ENCODE assay signal across 8 cellular contexts in the genomic region with DNA sequence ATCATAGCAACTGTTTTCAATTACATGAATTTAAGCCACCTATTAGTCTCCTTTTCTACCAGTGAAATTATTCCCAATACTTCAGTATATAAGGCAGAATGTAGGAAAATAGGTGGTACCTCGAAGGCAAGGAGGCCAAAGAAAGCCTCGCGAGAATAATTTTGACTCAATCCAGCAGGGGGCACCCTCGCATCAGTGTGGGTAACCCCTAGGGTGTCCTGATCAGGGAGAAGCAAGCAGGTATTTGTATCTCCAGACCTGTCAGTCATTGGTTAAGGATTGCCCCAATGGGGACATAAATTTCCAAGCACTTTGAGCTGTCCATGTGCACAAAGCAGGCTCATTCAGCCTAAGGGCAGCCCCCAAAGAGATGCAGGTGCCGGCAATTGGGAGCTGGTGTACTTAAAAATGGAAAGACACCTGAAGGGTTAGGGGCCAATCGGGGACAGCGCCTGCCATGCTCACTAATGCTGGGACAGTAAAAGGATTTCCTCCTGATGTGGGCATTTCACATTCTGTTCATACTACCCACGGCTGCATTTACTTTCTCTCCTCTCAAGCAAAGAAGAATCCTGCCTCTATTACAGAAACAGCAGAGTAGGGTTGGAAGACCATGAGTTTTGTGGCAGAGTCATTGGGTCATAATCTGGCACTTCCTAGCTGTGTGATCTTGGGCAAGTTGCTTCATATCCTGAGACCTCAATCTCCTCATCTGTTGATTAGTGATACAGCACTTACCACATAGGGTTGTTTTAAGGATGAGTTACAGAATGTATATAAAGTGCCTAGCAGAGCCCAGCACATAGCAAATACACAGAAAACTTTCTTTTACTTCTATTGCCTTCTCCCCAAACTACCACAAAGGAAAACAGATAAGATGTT.
DNase-seq lines count a peak whose midpoint lies in the region; ATAC-seq, FAIRE-seq and TF ChIP-seq lines count a peak whose summit lies in the region.

No MANE protein-coding gene starts in this region.

- TF ChIP-seq RAD21 in A549 (conservative IDR thresholded peaks at IDR 0.05 in 1 of 2, IDR thresholded peaks at IDR 0.05 in 1 of 2) = peak in 1 of 2 experiments; percentile 47; a peak in 2 of 5 replicates

- peak in 1 of 2 experiments; percentile 68; a peak in 3 of 6 replicates for ATAC-seq in A549
- peak; percentile 71 for ATAC-seq in activated CD8-positive, alpha-beta memory T cell treated with anti-CD3 and anti-CD28 coated beads, Interleukin-2, amount 10 ng/mL, durations not matched to agents 7 days and 5 days

- H3K27ac ChIP-seq in A549 = no peak overlapping the region

- POLR2A ChIA-PET in A549 (lab: Yijun Ruan, JAX) = no interaction called here

- H3K4me2 ChIP-seq in A549 = no peak overlapping the region

- no peaks in the 10 kb centered on the region for H3K4me1 ChIP-seq in A549

- H3K36me3 Mint-ChIP-seq in activated CD8-positive, alpha-beta memory T cell treated with anti-CD3 and anti-CD28 coated beads, Interleukin-2, amount 10 ng/mL, durations not matched to agents 7 days and 5 days = peaks cover 2% of the 10 kb centered on the region

- H3K4me3 ChIP-seq in A549 (no peak overlapping the region), GM12875 (ENCODE audit: low read depth, low read length) (no peak overlapping the region), fibroblast of the aortic adventitia (ENCODE audit: low read depth, low read length) (no peak overlapping the region)

- no peaks in the 10 kb centered on the region for H3K4me1 Mint-ChIP-seq in activated CD8-positive, alpha-beta memory T cell treated with anti-CD3 and anti-CD28 coated beads, Interleukin-2, amount 10 ng/mL, durations not matched to agents 7 days and 5 days

- no peak for FAIRE-seq in A549 (lab: Jason Lieb, UNC)

- H3K4me3 Mint-ChIP-seq in activated CD8-positive, alpha-beta memory T cell treated with anti-CD3 and anti-CD28 coated beads, Interleukin-2, amount 10 ng/mL, durations not matched to agents 7 days and 5 days = no peak overlapping the region

- peak; percentile 8 to 16 for DNase-seq in A549 (ENCODE audit: low read depth in 1 of 2, low spot score in 1 of 2)
- peak; percentile 2 for DNase-seq in M059J (ENCODE audit: low read depth)
- peak; percentile 73 for DNase-seq in activated CD8-positive, alpha-beta memory T cell treated with anti-CD3 and anti-CD28 coated beads, Interleukin-2, amount 10 ng/mL, durations not matched to agents 7 days and 5 days
- DNase-seq in fibroblast of the aortic adventitia (ENCODE audit: low read depth) = peak; percentile 1
- DNase-seq in stimulated activated CD4-positive, alpha-beta T cell treated with anti-CD3 and anti-CD28 coated beads, Interleukin-15, amount 100 ng/mL, for 24 hours = peak; percentile 85
- no peak for DNase-seq in middle frontal gyrus (ENCODE audit: extremely low spot score, low spot score)
- no peak for DNase-seq in G401 (ENCODE audit: low spot score)

- 27% methylated on average over 8 of the region's 8 CpGs for WGBS in A549 (ENCODE audit: missing lambda C conversion rate)

- TF ChIP-seq CTCF in A549 (IDR thresholded peaks at IDR 0.05) (peak; percentile 39; the same call in 2 of the 3 replicates), GM12875 (IDR thresholded peaks at IDR 0.05; ENCODE audit: borderline replicate concordance, insufficient read depth, low read depth, low read length) (peak; percentile 72), fibroblast of the aortic adventitia (IDR thresholded peaks at IDR 0.05; ENCODE audit: insufficient read depth, low read length) (peak; percentile 7)

- peaks cover 19% of the 10 kb centered on the region for H3K27me3 Mint-ChIP-seq in activated CD8-positive, alpha-beta memory T cell treated with anti-CD3 and anti-CD28 coated beads, Interleukin-2, amount 10 ng/mL, durations not matched to agents 7 days and 5 days

- TF ChIP-seq POLR2A in A549 (IDR thresholded peaks at IDR 0.05; ENCODE audit: low read length) = no peak

- in situ Hi-C loops in G401 (cut with HindIII; ENCODE audit: low sequenced_read_pairs) = no loop called here

- H3K9me3 Mint-ChIP-seq in activated CD8-positive, alpha-beta memory T cell treated with anti-CD3 and anti-CD28 coated beads, Interleukin-2, amount 10 ng/mL, durations not matched to agents 7 days and 5 days (ENCODE audit: low read depth) = no peaks in the 10 kb centered on the region

- no peak overlapping the region for H3K27ac Mint-ChIP-seq in activated CD8-positive, alpha-beta memory T cell treated with anti-CD3 and anti-CD28 coated beads, Interleukin-2, amount 10 ng/mL, durations not matched to agents 7 days and 5 days

- no peak for TF ChIP-seq EP300 in A549 (IDR thresholded peaks at IDR 0.05)

- CTCF ChIA-PET in A549 (lab: Yijun Ruan, JAX) = interaction anchor here (0.6 to 1.4 kb wide), 4 partner anchors 11 to 1565 kb away, joined by 3 to 5 read pairs (median 3); no protein-coding TSS in a partner anchor
- CTCF ChIA-PET in activated CD8-positive, alpha-beta memory T cell treated with anti-CD3 and anti-CD28 coated beads, Interleukin-2, amount 10 ng/mL, durations not matched to agents 7 days and 5 days (lab: Charles Lee) = interaction anchor here (0.6 to 3.4 kb wide), 19 partner anchors 8 to 105 kb away, joined by 3 to 23 read pairs (median 3); no protein-coding TSS in a partner anchor

- H3K9me3 ChIP-seq in A549 = no peaks in the 10 kb centered on the region

TF ChIP-seq in A549, 52 proteins besides CTCF, POLR2A, EP300 and RAD21:
- TF ChIP-seq, protein P1, sequence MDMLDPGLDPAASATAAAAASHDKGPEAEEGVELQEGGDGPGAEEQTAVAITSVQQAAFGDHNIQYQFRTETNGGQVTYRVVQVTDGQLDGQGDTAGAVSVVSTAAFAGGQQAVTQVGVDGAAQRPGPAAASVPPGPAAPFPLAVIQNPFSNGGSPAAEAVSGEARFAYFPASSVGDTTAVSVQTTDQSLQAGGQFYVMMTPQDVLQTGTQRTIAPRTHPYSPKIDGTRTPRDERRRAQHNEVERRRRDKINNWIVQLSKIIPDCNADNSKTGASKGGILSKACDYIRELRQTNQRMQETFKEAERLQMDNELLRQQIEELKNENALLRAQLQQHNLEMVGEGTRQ (IDR thresholded peaks at IDR 0.05) = no peak
- TF ChIP-seq HOXA7 (CRISPR knock-in tag; IDR thresholded peaks at IDR 0.05) = no peak
- TF ChIP-seq RARB (CRISPR knock-in tag; IDR thresholded peaks at IDR 0.05) = no peak
- peak; percentile 19 for TF ChIP-seq CHD2 (IDR thresholded peaks at IDR 0.05; ENCODE audit: low read length, partially characterized antibody)

Comparison
In these comparisons a context has a peak if more than half of its experiments do, and no peak if none do; other contexts are left out.
1. DNase-seq: peak in A549 (2 of 2), M059J (single experiment), activated CD8-positive, alpha-beta memory T cell treated with anti-CD3 and anti-CD28 coated beads, Interleukin-2, amount 10 ng/mL, durations not matched to agents 7 days and 5 days (single experiment), fibroblast of the aortic adventitia (single experiment) and stimulated activated CD4-positive, alpha-beta T cell treated with anti-CD3 and anti-CD28 coated beads, Interleukin-15, amount 100 ng/mL, for 24 hours (single experiment); none in middle frontal gyrus (single experiment) and G401 (single experiment).
2. CTCF ChIP-seq: peak in every context shown above with its lines; median percentile 72 in GM12875; 39 in A549; 7 in fibroblast of the aortic adventitia.